8 cellular contexts compared by ENCODE assay signal in genomic region chr7:116588641-116589594, GRCh38.
DNase-seq lines count a peak whose midpoint lies in the region; ATAC-seq and TF ChIP-seq lines count a peak whose summit lies in the region.

No MANE protein-coding gene starts in this region.

- no peaks in the 10 kb centered on the region for H3F3A ChIP-seq in PC-3 (ENCODE audit: low read length, unreplicated experiment)

- H3K4me3 Mint-ChIP-seq in activated T-cell treated with anti-CD3 and anti-CD28 coated beads, Interleukin-2, amount 50 U/mL, for 24 hours = no peak overlapping the region
- H3K4me3 Mint-ChIP-seq in activated T-helper 17 cell treated with anti-CD3 and anti-CD28 coated beads, Interleukin-2, amount 50 U/mL, for 72 hours = no peak overlapping the region

- H3K9me3 Mint-ChIP-seq in activated T-cell treated with anti-CD3 and anti-CD28 coated beads, Interleukin-2, amount 50 U/mL, for 24 hours = no peaks in the 10 kb centered on the region
- no peaks in the 10 kb centered on the region for H3K9me3 Mint-ChIP-seq in activated T-helper 17 cell treated with anti-CD3 and anti-CD28 coated beads, Interleukin-2, amount 50 U/mL, for 72 hours

- peaks cover 27% of the 10 kb centered on the region for H3K4me1 Mint-ChIP-seq in activated T-cell treated with anti-CD3 and anti-CD28 coated beads, Interleukin-2, amount 50 U/mL, for 24 hours (ENCODE audit: low read depth)
- peaks cover 5% of the 10 kb centered on the region for H3K4me1 Mint-ChIP-seq in activated T-helper 17 cell treated with anti-CD3 and anti-CD28 coated beads, Interleukin-2, amount 50 U/mL, for 72 hours

- H3K27ac ChIP-seq in PC-3 (ENCODE audit: low read length) = peak overlapping the region; percentile 3; the same call in 1 of the 2 replicates
- H3K27ac ChIP-seq in mesendoderm (ENCODE audit: low read depth, low read length) = no peak overlapping the region

- ATAC-seq in HG03469 (IDR thresholded peaks at IDR 0.05; ENCODE audit: unreplicated experiment) = peak; percentile 41
- ATAC-seq in PC-3 = peak; percentile 49
- ATAC-seq in HG02970 (IDR thresholded peaks at IDR 0.05; ENCODE audit: low FRiP score, unreplicated experiment) = no peak
- ATAC-seq in activated T-helper 17 cell treated with anti-CD3 and anti-CD28 coated beads, Interleukin-2, amount 50 U/mL, for 72 hours (replicated peaks) = no peak

- no peaks in the 10 kb centered on the region for H3K36me3 ChIP-seq in PC-3 (ENCODE audit: low read depth, low read length)
- H3K36me3 ChIP-seq in mesendoderm (ENCODE audit: control insufficient read depth, insufficient read depth, low read length) = no peaks in the 10 kb centered on the region

- no peak overlapping the region for H3K4me3 ChIP-seq in PC-3 (ENCODE audit: low read length)
- H3K4me3 ChIP-seq in mesendoderm (ENCODE audit: low read length) = no peak overlapping the region

- H2BK5ac ChIP-seq in mesendoderm (ENCODE audit: low read length) = no peak overlapping the region

- no peak for DNase-seq in activated T-cell treated with anti-CD3 and anti-CD28 coated beads, Interleukin-2, amount 50 U/mL, for 24 hours
- no peak for DNase-seq in activated T-cell treated with anti-CD3 and anti-CD28 coated beads, Interleukin-2, amount 50 U/mL, for 1 hour
- DNase-seq in PC-3 = peak; percentile 88
- peak; percentile 80 for DNase-seq in dedifferentiated amniotic fluid mesenchymal stem cell (ENCODE audit: extremely low spot score)
- DNase-seq in mesendoderm = peak; percentile 60

- CTCF ChIA-PET in PC-3 (lab: Charles Lee) = interaction anchor here (0.5 to 1.6 kb wide), 12 partner anchors 45 to 409 kb away, joined by 3 to 34 read pairs (median 5); no protein-coding TSS in a partner anchor

- no peak overlapping the region for H2BK15ac ChIP-seq in mesendoderm (replicated peaks; ENCODE audit: low read depth)

- H3K23ac ChIP-seq in mesendoderm (ENCODE audit: low read length) = no peak overlapping the region

- no peak overlapping the region for H2AFZ ChIP-seq in PC-3 (ENCODE audit: low read length)

- no peak overlapping the region for H3K18ac ChIP-seq in mesendoderm (ENCODE audit: low read length)

- WGBS in mesendoderm (ENCODE audit: extremely low coverage, insufficient coverage, low lambda C conversion rate) = no CpG with 5 or more reads among the region's 4 CpGs

- no peaks in the 10 kb centered on the region for H4K20me1 ChIP-seq in PC-3 (ENCODE audit: low read length)

- H3K79me2 ChIP-seq in PC-3 (ENCODE audit: low read length) = no peaks in the 10 kb centered on the region
- no peaks in the 10 kb centered on the region for H3K79me2 ChIP-seq in mesendoderm (ENCODE audit: control insufficient read depth, insufficient read depth, low read length)

- H4K5ac ChIP-seq in mesendoderm (ENCODE audit: low read length) = no peak overlapping the region

- H3K9me3 ChIP-seq in PC-3 (ENCODE audit: low read length) = no peaks in the 10 kb centered on the region

- no peak overlapping the region for H4K8ac ChIP-seq in mesendoderm (ENCODE audit: low read depth, low read length)

- H3K27me3 ChIP-seq in PC-3 (ENCODE audit: low read length) (no peaks in the 10 kb centered on the region), mesendoderm (ENCODE audit: insufficient read depth, low read length, poor library complexity) (no peaks in the 10 kb centered on the region)

- intact Hi-C loops in PC-3 (cut with micrococcal nuclease) = loop anchor here (1.0 to 2.0 kb wide), 6 partner anchors 62 to 450 kb away; no protein-coding TSS in a partner anchor

- H3K27ac Mint-ChIP-seq in activated T-cell treated with anti-CD3 and anti-CD28 coated beads, Interleukin-2, amount 50 U/mL, for 24 hours = peak overlapping the region; percentile 63
- H3K27ac Mint-ChIP-seq in activated T-helper 17 cell treated with anti-CD3 and anti-CD28 coated beads, Interleukin-2, amount 50 U/mL, for 72 hours = no peak overlapping the region

- H3K4me2 ChIP-seq in PC-3 (ENCODE audit: low read length) (peak overlapping the region; percentile 40), mesendoderm (ENCODE audit: low read length) (no peak overlapping the region)

- H3K9ac ChIP-seq in PC-3 (ENCODE audit: low read length) (no peak overlapping the region), mesendoderm (ENCODE audit: low read length) (no peak overlapping the region)

- no peak overlapping the region for H2BK120ac ChIP-seq in mesendoderm (ENCODE audit: low read depth, low read length)

- BruUV-seq in PC-3 (replicated peaks; lab: Mats Ljungman, UMichigan) = no TSS peak

- no peak overlapping the region for H3K56ac ChIP-seq in mesendoderm (ENCODE audit: low read length)

- H3K9me2 ChIP-seq in PC-3 (replicated peaks; ENCODE audit: low read length) = no peaks in the 10 kb centered on the region

- H3K27me3 Mint-ChIP-seq in activated T-cell treated with anti-CD3 and anti-CD28 coated beads, Interleukin-2, amount 50 U/mL, for 24 hours = peaks cover 24% of the 10 kb centered on the region
- H3K27me3 Mint-ChIP-seq in activated T-helper 17 cell treated with anti-CD3 and anti-CD28 coated beads, Interleukin-2, amount 50 U/mL, for 72 hours = peaks cover 19% of the 10 kb centered on the region

- no peaks in the 10 kb centered on the region for H3K36me3 Mint-ChIP-seq in activated T-cell treated with anti-CD3 and anti-CD28 coated beads, Interleukin-2, amount 50 U/mL, for 24 hours (ENCODE audit: low read depth)
- no peaks in the 10 kb centered on the region for H3K36me3 Mint-ChIP-seq in activated T-helper 17 cell treated with anti-CD3 and anti-CD28 coated beads, Interleukin-2, amount 50 U/mL, for 72 hours (ENCODE audit: low read depth)

- TF ChIP-seq CTCF in PC-3 (conservative IDR thresholded peaks at IDR 0.05; ENCODE audit: low read depth, low read length) = peak; percentile 87

- POLR2A ChIA-PET in PC-3 (lab: Charles Lee; ENCODE audit: unreplicated experiment) = interaction anchor here (0.6 kb wide), 1 partner anchor 63 kb away, joined by 8 read pairs; no protein-coding TSS in a partner anchor

- H3K79me1 ChIP-seq in mesendoderm (ENCODE audit: low read length) = no peaks in the 10 kb centered on the region

- peaks cover 26% of the 10 kb centered on the region for H3K4me1 ChIP-seq in PC-3 (ENCODE audit: insufficient read depth, low read length)
- H3K4me1 ChIP-seq in mesendoderm (ENCODE audit: control insufficient read depth, low read depth, low read length) = peaks cover 2% of the 10 kb centered on the region

- no peak overlapping the region for H2AK5ac ChIP-seq in mesendoderm (ENCODE audit: low read length)

- no peak overlapping the region for H3K4ac ChIP-seq in mesendoderm (ENCODE audit: low read depth, low read length)

Comparison
In these comparisons a context has a peak if more than half of its experiments do, and no peak if none do; other contexts are left out.
1. DNase-seq: peak in PC-3 (single experiment), dedifferentiated amniotic fluid mesenchymal stem cell (single experiment) and mesendoderm (single experiment); none in activated T-cell treated with anti-CD3 and anti-CD28 coated beads, Interleukin-2, amount 50 U/mL, for 24 hours (single experiment) and activated T-cell treated with anti-CD3 and anti-CD28 coated beads, Interleukin-2, amount 50 U/mL, for 1 hour (single experiment).
2. ATAC-seq: peak in HG03469 (single experiment) and PC-3 (single experiment); none in HG02970 (single experiment) and activated T-helper 17 cell treated with anti-CD3 and anti-CD28 coated beads, Interleukin-2, amount 50 U/mL, for 72 hours (single experiment).